Comparison of ENCODE assay signal across 1 cellular context in the genomic region with DNA sequence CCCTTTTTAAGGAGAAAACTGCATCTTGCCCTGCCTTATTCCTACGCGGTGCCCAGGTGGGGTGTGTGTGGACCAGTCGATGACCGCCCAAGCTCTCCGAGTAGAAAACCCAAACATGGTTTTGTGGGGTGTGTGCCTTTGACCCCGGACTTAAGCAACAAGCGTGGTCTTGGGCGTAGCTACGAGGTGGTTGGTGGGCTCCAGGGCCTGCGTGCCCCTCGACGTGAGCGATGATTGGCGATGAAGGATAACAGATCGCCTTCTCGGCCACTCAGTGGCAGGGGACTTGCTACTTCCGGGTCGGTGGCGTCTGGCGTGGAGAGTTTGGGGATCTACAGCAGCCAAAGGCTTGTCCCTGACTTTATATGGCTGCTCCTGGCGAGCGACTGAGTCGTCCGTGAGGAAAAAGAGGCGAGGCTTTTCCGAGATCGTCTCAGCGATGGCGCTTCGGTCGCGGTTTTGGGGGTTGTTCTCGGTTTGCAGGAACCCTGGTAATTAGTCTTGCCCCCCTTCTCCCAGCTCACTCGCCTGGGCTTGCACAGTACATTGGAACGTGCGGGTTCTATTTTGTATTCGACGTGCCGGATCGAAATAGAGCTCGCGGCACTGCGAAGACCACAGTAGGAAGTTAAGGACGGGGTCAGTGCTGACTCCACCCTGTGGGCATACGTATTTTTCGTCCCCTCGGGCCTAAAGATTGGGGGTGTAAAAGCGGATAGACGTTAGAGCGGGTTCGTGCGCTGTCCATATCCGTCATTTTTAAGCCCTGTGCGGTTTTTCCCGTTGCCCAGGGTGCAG.
TF ChIP-seq lines count a peak whose summit lies in the region.

A gene (plus strand): TSS at position 319 of the 798 bp plus-strand sequence. CDS start 121 bp downstream, at position 440.

TF ChIP-seq in GM12878, 131 proteins besides CTCF, POLR2A, EP300 and RAD21 (continued from another document and continues in another):
- TF ChIP-seq, protein P1, sequence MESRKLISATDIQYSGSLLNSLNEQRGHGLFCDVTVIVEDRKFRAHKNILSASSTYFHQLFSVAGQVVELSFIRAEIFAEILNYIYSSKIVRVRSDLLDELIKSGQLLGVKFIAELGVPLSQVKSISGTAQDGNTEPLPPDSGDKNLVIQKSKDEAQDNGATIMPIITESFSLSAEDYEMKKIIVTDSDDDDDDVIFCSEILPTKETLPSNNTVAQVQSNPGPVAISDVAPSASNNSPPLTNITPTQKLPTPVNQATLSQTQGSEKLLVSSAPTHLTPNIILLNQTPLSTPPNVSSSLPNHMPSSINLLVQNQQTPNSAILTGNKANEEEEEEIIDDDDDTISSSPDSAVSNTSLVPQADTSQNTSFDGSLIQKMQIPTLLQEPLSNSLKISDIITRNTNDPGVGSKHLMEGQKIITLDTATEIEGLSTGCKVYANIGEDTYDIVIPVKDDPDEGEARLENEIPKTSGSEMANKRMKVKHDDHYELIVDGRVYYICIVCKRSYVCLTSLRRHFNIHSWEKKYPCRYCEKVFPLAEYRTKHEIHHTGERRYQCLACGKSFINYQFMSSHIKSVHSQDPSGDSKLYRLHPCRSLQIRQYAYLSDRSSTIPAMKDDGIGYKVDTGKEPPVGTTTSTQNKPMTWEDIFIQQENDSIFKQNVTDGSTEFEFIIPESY (IDR thresholded peaks at IDR 0.05): no peak
- TF ChIP-seq ESRRA (IDR thresholded peaks at IDR 0.05; ENCODE audit: low read length) (no peak), IRF4 (IDR thresholded peaks at IDR 0.05; ENCODE audit: low read depth, low read length) (0 out of 2 replicates have a peak, but pooled peaks have one; percentile 27), PML (IDR thresholded peaks at IDR 0.05; ENCODE audit: low read length) (peak; percentile 75; the same call in 1 of the 2 replicates), BCL11A (IDR thresholded peaks at IDR 0.05; ENCODE audit: low read depth, low read length) (no peak), YY1 (IDR thresholded peaks at IDR 0.05; ENCODE audit: low read depth, low read length) (peak; percentile 79), JUNB (IDR thresholded peaks at IDR 0.05) (no peak), NFYA (IDR thresholded peaks at IDR 0.05; ENCODE audit: borderline replicate concordance, low read depth, low read length) (peak; percentile 62; the same call in 1 of the 2 replicates), LARP7 (IDR thresholded peaks at IDR 0.05) (0 out of 2 replicates have a peak, but pooled peaks have one; percentile 72), WRNIP1 (IDR thresholded peaks at IDR 0.05; ENCODE audit: borderline replicate concordance, low read depth, low read length) (0 out of 2 replicates have a peak, but pooled peaks have one; percentile 20), ETV6 (conservative IDR thresholded peaks at IDR 0.05 in 1 of 2, IDR thresholded peaks at IDR 0.05 in 1 of 2; ENCODE audit: borderline replicate concordance in 1 of 2, low read depth in 1 of 2) (no peak), RB1 (IDR thresholded peaks at IDR 0.05; ENCODE audit: borderline replicate concordance) (peak; percentile 19; the same call in 1 of the 2 replicates), SREBF1 (IDR thresholded peaks at IDR 0.05; ENCODE audit: low read length) (no peak), FOS (IDR thresholded peaks at IDR 0.05; ENCODE audit: borderline replicate concordance, extremely low read depth, insufficient read length) (peak; percentile 76), BACH1 (IDR thresholded peaks at IDR 0.05; ENCODE audit: borderline replicate concordance) (0 out of 2 replicates have a peak, but pooled peaks have one; percentile 16), MEF2B (IDR thresholded peaks at IDR 0.05; ENCODE audit: partially characterized antibody, poor library complexity, severe bottlenecking) (no peak), GATAD2B (conservative IDR thresholded peaks at IDR 0.05; ENCODE audit: low read depth) (no peak; the same call in 1 of the 2 replicates), KDM1A (IDR thresholded peaks at IDR 0.05; ENCODE audit: borderline replicate concordance) (no peak), BHLHE40 (IDR thresholded peaks at IDR 0.05; ENCODE audit: borderline replicate concordance in 1 of 2, low read depth in 2 of 2, low read length in 1 of 2) (peak in 1 of 2 experiments; percentile 28; a peak in 1 of 4 replicates), CEBPB (IDR thresholded peaks at IDR 0.05; ENCODE audit: borderline replicate concordance in 1 of 2, low read depth in 2 of 2, low read length in 2 of 2) (0 out of 4 replicates have a peak, but pooled peaks of 1 of the 2 experiments have one; percentile 9), ZNF24 (IDR thresholded peaks at IDR 0.05) (no peak), CBX3 (IDR thresholded peaks at IDR 0.05; ENCODE audit: borderline replicate concordance, low read depth) (no peak), RFX5 (IDR thresholded peaks at IDR 0.05; ENCODE audit: low read depth, low read length) (peak; percentile 74), CBFB (IDR thresholded peaks at IDR 0.05; ENCODE audit: low read depth) (0 out of 2 replicates have a peak, but pooled peaks have one; percentile 12), SPI1 (IDR thresholded peaks at IDR 0.05; ENCODE audit: borderline replicate concordance, insufficient read depth, low read depth, low read length) (no peak), SRF (IDR thresholded peaks at IDR 0.05; ENCODE audit: low read depth in 2 of 2, low read length in 2 of 2) (peak in 1 of 2 experiments; percentile 29; a peak in 1 of 4 replicates), YBX1 (IDR thresholded peaks at IDR 0.05) (no peak), SMAD5 (IDR thresholded peaks at IDR 0.05; ENCODE audit: low read depth) (peak; percentile 69), POLR2AphosphoS5 (IDR thresholded peaks at IDR 0.05; ENCODE audit: low read length) (peak; percentile 82), IKZF1 (conservative IDR thresholded peaks at IDR 0.05) (no peak)
- TF ChIP-seq, protein P2, sequence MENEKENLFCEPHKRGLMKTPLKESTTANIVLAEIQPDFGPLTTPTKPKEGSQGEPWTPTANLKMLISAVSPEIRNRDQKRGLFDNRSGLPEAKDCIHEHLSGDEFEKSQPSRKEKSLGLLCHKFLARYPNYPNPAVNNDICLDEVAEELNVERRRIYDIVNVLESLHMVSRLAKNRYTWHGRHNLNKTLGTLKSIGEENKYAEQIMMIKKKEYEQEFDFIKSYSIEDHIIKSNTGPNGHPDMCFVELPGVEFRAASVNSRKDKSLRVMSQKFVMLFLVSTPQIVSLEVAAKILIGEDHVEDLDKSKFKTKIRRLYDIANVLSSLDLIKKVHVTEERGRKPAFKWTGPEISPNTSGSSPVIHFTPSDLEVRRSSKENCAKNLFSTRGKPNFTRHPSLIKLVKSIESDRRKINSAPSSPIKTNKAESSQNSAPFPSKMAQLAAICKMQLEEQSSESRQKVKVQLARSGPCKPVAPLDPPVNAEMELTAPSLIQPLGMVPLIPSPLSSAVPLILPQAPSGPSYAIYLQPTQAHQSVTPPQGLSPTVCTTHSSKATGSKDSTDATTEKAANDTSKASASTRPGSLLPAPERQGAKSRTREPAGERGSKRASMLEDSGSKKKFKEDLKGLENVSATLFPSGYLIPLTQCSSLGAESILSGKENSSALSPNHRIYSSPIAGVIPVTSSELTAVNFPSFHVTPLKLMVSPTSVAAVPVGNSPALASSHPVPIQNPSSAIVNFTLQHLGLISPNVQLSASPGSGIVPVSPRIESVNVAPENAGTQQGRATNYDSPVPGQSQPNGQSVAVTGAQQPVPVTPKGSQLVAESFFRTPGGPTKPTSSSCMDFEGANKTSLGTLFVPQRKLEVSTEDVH (IDR thresholded peaks at IDR 0.05; ENCODE audit: low read depth, partially characterized antibody): no peak
- TF ChIP-seq, protein P3, sequence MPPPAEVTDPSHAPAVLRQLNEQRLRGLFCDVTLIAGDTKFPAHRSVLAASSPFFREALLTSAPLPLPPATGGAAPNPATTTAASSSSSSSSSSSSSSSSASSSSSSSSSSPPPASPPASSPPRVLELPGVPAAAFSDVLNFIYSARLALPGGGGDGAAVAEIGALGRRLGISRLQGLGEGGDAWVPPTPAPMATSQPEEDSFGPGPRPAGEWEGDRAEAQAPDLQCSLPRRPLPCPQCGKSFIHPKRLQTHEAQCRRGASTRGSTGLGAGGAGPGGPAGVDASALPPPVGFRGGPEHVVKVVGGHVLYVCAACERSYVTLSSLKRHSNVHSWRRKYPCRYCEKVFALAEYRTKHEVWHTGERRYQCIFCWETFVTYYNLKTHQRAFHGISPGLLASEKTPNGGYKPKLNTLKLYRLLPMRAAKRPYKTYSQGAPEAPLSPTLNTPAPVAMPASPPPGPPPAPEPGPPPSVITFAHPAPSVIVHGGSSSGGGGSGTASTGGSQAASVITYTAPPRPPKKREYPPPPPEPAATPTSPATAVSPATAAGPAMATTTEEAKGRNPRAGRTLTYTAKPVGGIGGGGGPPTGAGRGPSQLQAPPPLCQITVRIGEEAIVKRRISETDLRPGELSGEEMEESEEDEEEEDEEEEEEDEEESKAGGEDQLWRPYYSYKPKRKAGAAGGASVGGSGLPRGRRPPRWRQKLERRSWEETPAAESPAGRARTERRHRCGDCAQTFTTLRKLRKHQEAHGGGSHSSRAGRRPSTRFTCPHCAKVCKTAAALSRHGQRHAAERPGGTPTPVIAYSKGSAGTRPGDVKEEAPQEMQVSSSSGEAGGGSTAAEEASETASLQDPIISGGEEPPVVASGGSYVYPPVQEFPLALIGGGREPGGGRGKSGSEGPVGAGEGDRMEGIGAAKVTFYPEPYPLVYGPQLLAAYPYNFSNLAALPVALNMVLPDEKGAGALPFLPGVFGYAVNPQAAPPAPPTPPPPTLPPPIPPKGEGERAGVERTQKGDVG (CRISPR knock-in tag; IDR thresholded peaks at IDR 0.05): no peak
- TF ChIP-seq, protein P4, sequence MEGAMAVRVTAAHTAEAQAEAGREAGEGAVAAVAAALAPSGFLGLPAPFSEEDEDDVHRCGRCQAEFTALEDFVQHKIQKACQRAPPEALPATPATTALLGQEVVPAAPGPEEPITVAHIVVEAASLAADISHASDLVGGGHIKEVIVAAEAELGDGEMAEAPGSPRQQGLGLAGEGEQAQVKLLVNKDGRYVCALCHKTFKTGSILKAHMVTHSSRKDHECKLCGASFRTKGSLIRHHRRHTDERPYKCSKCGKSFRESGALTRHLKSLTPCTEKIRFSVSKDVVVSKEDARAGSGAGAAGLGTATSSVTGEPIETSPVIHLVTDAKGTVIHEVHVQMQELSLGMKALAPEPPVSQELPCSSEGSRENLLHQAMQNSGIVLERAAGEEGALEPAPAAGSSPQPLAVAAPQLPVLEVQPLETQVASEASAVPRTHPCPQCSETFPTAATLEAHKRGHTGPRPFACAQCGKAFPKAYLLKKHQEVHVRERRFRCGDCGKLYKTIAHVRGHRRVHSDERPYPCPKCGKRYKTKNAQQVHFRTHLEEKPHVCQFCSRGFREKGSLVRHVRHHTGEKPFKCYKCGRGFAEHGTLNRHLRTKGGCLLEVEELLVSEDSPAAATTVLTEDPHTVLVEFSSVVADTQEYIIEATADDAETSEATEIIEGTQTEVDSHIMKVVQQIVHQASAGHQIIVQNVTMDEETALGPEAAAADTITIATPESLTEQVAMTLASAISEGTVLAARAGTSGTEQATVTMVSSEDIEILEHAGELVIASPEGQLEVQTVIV (IDR thresholded peaks at IDR 0.05; ENCODE audit: borderline replicate concordance, partially characterized antibody): peak; percentile 94
- TF ChIP-seq, protein P5, sequence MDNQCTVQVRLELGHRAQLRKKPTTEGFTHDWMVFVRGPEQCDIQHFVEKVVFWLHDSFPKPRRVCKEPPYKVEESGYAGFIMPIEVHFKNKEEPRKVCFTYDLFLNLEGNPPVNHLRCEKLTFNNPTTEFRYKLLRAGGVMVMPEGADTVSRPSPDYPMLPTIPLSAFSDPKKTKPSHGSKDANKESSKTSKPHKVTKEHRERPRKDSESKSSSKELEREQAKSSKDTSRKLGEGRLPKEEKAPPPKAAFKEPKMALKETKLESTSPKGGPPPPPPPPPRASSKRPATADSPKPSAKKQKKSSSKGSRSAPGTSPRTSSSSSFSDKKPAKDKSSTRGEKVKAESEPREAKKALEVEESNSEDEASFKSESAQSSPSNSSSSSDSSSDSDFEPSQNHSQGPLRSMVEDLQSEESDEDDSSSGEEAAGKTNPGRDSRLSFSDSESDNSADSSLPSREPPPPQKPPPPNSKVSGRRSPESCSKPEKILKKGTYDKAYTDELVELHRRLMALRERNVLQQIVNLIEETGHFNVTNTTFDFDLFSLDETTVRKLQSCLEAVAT (IDR thresholded peaks at IDR 0.05): no peak
- TF ChIP-seq, protein P6, sequence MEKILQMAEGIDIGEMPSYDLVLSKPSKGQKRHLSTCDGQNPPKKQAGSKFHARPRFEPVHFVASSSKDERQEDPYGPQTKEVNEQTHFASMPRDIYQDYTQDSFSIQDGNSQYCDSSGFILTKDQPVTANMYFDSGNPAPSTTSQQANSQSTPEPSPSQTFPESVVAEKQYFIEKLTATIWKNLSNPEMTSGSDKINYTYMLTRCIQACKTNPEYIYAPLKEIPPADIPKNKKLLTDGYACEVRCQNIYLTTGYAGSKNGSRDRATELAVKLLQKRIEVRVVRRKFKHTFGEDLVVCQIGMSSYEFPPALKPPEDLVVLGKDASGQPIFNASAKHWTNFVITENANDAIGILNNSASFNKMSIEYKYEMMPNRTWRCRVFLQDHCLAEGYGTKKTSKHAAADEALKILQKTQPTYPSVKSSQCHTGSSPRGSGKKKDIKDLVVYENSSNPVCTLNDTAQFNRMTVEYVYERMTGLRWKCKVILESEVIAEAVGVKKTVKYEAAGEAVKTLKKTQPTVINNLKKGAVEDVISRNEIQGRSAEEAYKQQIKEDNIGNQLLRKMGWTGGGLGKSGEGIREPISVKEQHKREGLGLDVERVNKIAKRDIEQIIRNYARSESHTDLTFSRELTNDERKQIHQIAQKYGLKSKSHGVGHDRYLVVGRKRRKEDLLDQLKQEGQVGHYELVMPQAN (conservative IDR thresholded peaks at IDR 0.05): peak; percentile 92; the same call in 1 of the 2 replicates
- TF ChIP-seq, protein P7, sequence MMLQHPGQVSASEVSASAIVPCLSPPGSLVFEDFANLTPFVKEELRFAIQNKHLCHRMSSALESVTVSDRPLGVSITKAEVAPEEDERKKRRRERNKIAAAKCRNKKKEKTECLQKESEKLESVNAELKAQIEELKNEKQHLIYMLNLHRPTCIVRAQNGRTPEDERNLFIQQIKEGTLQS (IDR thresholded peaks at IDR 0.05; ENCODE audit: borderline replicate concordance, extremely low read depth, low read depth, low read length): no peak
- TF ChIP-seq, protein P8, sequence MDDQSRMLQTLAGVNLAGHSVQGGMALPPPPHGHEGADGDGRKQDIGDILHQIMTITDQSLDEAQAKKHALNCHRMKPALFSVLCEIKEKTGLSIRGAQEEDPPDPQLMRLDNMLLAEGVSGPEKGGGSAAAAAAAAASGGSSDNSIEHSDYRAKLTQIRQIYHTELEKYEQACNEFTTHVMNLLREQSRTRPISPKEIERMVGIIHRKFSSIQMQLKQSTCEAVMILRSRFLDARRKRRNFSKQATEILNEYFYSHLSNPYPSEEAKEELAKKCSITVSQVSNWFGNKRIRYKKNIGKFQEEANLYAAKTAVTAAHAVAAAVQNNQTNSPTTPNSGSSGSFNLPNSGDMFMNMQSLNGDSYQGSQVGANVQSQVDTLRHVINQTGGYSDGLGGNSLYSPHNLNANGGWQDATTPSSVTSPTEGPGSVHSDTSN (IDR thresholded peaks at IDR 0.05; ENCODE audit: insufficient replicate concordance, low read depth, low read length): peak; percentile 98
